1 cellular context compared by ENCODE assay signal in genomic region chr5:159854916-159855315, GRCh38.
TF ChIP-seq lines count a peak whose summit lies in the region.

No MANE protein-coding gene starts in this region.

TF ChIP-seq in H1, 55 proteins besides CTCF, POLR2A, EP300 and RAD21:
- TF ChIP-seq SRF (IDR thresholded peaks at IDR 0.05; ENCODE audit: low read depth, low read length) (no peak), BCL11A (IDR thresholded peaks at IDR 0.05; ENCODE audit: low read depth in 2 of 2, low read length in 2 of 2) (no peak), NRF1 (IDR thresholded peaks at IDR 0.05; ENCODE audit: low read depth, low read length) (no peak), SIX5 (IDR thresholded peaks at IDR 0.05; ENCODE audit: low read depth, low read length) (no peak), FOSL1 (IDR thresholded peaks at IDR 0.05; ENCODE audit: insufficient read depth, low read depth, low read length) (no peak), TAF7 (optimal IDR thresholded peaks at IDR 0.05; ENCODE audit: borderline replicate concordance, low read depth, low read length) (no peak), RBBP5 (IDR thresholded peaks at IDR 0.05; ENCODE audit: borderline replicate concordance, low read depth, low read length) (no peak), CHD7 (IDR thresholded peaks at IDR 0.05; ENCODE audit: insufficient replicate concordance, low read length) (no peak), CBX8 (IDR thresholded peaks at IDR 0.05; ENCODE audit: borderline replicate concordance, low read depth, low read length) (no peak), BRCA1 (IDR thresholded peaks at IDR 0.05; ENCODE audit: low read depth, low read length) (no peak)
